ENCODE assay signal across 21 cellular contexts in genomic region chr6:43231053-43231452, GRCh38. TPM values are rescaled to one million over a fixed set of nuclear protein-coding genes. Genes with fewer than 3 reads are reported as not detected.
DNase-seq lines count a peak whose midpoint lies in the region; ATAC-seq and TF ChIP-seq lines count a peak whose summit lies in the region.
"Had no signal": no experiment of that assay in that cellular context is flagged by ENCODE, and none has a peak within 500 bp of the region (broad histone marks: within the 10 kb centered on the region; RNA-seq: fewer than 3 reads in every experiment).

No MANE protein-coding gene starts in this region.

- TF ChIP-seq CTCF in type B pancreatic cell (conservative IDR thresholded peaks at IDR 0.05), result no peak

- DNase-seq in activated naive CD8-positive, alpha-beta T cell treated with anti-CD3 and anti-CD28 coated beads, Interleukin-2, amount 10 ng/mL, durations not matched to agents 7 days and 5 days, result peak; percentile 2
- no peak for DNase-seq in activated naive CD8-positive, alpha-beta T cell treated with anti-CD3 and anti-CD28 coated beads, Interleukin-2, amount 50 U/mL, for 24 hours
- peak; percentile 58 for DNase-seq in MV-4-11 (lab: John Stamatoyannopoulos, UW)
- no peak for DNase-seq in central memory CD8-positive, alpha-beta T cell (ENCODE audit: low spot score in 2 of 2)
- DNase-seq in type B pancreatic cell (ENCODE audit: extremely low spot score, unreplicated experiment), result no peak
- DNase-seq: C1 segment of cervical spinal cord, COR-L47, DMS 273 treated with DMSO at 0.1 percent for 48 hours, DND-41, KBM-7, NCI-H1417, NCI-H187, NCI-H2107, NCI-H2227 treated with DMSO at 0.1 percent for 48 hours, NCI-H524, SHP77 had no signal

- no peak for ATAC-seq in activated naive CD8-positive, alpha-beta T cell treated with anti-CD3 and anti-CD28 coated beads, Interleukin-2, amount 10 ng/mL, durations not matched to agents 7 days and 5 days (ENCODE audit: low read depth)
- ATAC-seq in activated naive CD8-positive, alpha-beta T cell treated with anti-CD3 and anti-CD28 coated beads, Interleukin-2, amount 50 U/mL, for 24 hours, result no peak
- ATAC-seq in central memory CD8-positive, alpha-beta T cell (replicated peaks; ENCODE audit: extremely low read depth, poor library complexity, severe bottlenecking), result no peak
- ATAC-seq in GM21367 (IDR thresholded peaks at IDR 0.05; ENCODE audit: unreplicated experiment) (no peak), GM21528 (IDR thresholded peaks at IDR 0.05; ENCODE audit: low FRiP score, unreplicated experiment) (no peak)
- ATAC-seq: GM23338 had no signal

- no peak overlapping the region for H3K27ac Mint-ChIP-seq in activated naive CD8-positive, alpha-beta T cell treated with anti-CD3 and anti-CD28 coated beads, Interleukin-2, amount 10 ng/mL, durations not matched to agents 7 days and 5 days
- H3K27ac Mint-ChIP-seq in activated naive CD8-positive, alpha-beta T cell treated with anti-CD3 and anti-CD28 coated beads, Interleukin-2, amount 50 U/mL, for 24 hours, result no peak overlapping the region
- peak overlapping the region; percentile 10 for H3K27ac Mint-ChIP-seq in central memory CD8-positive, alpha-beta T cell (ENCODE audit: low read depth)
- H3K27ac Mint-ChIP-seq in type B pancreatic cell, result no peak overlapping the region
- H3K27ac Mint-ChIP-seq: GM23338 had no signal

- no peaks in the 10 kb centered on the region for H3K9me3 Mint-ChIP-seq in activated naive CD8-positive, alpha-beta T cell treated with anti-CD3 and anti-CD28 coated beads, Interleukin-2, amount 10 ng/mL, durations not matched to agents 7 days and 5 days
- H3K9me3 Mint-ChIP-seq in activated naive CD8-positive, alpha-beta T cell treated with anti-CD3 and anti-CD28 coated beads, Interleukin-2, amount 50 U/mL, for 24 hours, result no peaks in the 10 kb centered on the region
- H3K9me3 Mint-ChIP-seq in central memory CD8-positive, alpha-beta T cell, result no peaks in the 10 kb centered on the region
- no peaks in the 10 kb centered on the region for H3K9me3 Mint-ChIP-seq in type B pancreatic cell
- H3K9me3 Mint-ChIP-seq: GM23338 had no signal

- POLR2A ChIA-PET in activated naive CD8-positive, alpha-beta T cell treated with anti-CD3 and anti-CD28 coated beads, Interleukin-2, amount 10 ng/mL, durations not matched to agents 7 days and 5 days (lab: Charles Lee), result interaction anchor here (2.2 kb wide), 1 partner anchor 16 kb away, joined by 8 read pairs; no protein-coding TSS in a partner anchor

- peaks cover 17% of the 10 kb centered on the region for H3K27me3 Mint-ChIP-seq in activated naive CD8-positive, alpha-beta T cell treated with anti-CD3 and anti-CD28 coated beads, Interleukin-2, amount 10 ng/mL, durations not matched to agents 7 days and 5 days
- H3K27me3 Mint-ChIP-seq in activated naive CD8-positive, alpha-beta T cell treated with anti-CD3 and anti-CD28 coated beads, Interleukin-2, amount 50 U/mL, for 24 hours, result peaks cover 3% of the 10 kb centered on the region
- H3K27me3 Mint-ChIP-seq in central memory CD8-positive, alpha-beta T cell, result peaks cover 32% of the 10 kb centered on the region
- peaks cover 24% of the 10 kb centered on the region for H3K27me3 Mint-ChIP-seq in type B pancreatic cell

- H3K4me3 Mint-ChIP-seq in activated naive CD8-positive, alpha-beta T cell treated with anti-CD3 and anti-CD28 coated beads, Interleukin-2, amount 10 ng/mL, durations not matched to agents 7 days and 5 days, result no peak overlapping the region
- H3K4me3 Mint-ChIP-seq in activated naive CD8-positive, alpha-beta T cell treated with anti-CD3 and anti-CD28 coated beads, Interleukin-2, amount 50 U/mL, for 24 hours, result no peak overlapping the region
- H3K4me3 Mint-ChIP-seq in central memory CD8-positive, alpha-beta T cell, result no peak overlapping the region
- peak overlapping the region; percentile 33 for H3K4me3 Mint-ChIP-seq in type B pancreatic cell
- H3K4me3 Mint-ChIP-seq: GM23338 had no signal

- peaks cover 20% of the 10 kb centered on the region for H3K4me1 Mint-ChIP-seq in activated naive CD8-positive, alpha-beta T cell treated with anti-CD3 and anti-CD28 coated beads, Interleukin-2, amount 10 ng/mL, durations not matched to agents 7 days and 5 days
- H3K4me1 Mint-ChIP-seq in activated naive CD8-positive, alpha-beta T cell treated with anti-CD3 and anti-CD28 coated beads, Interleukin-2, amount 50 U/mL, for 24 hours, result peaks cover 29% of the 10 kb centered on the region
- H3K4me1 Mint-ChIP-seq in central memory CD8-positive, alpha-beta T cell, result peaks cover 21% of the 10 kb centered on the region
- no peaks in the 10 kb centered on the region for H3K4me1 Mint-ChIP-seq in type B pancreatic cell (ENCODE audit: unreplicated experiment)

- H3K36me3 Mint-ChIP-seq in activated naive CD8-positive, alpha-beta T cell treated with anti-CD3 and anti-CD28 coated beads, Interleukin-2, amount 10 ng/mL, durations not matched to agents 7 days and 5 days, result peaks cover 4% of the 10 kb centered on the region
- peaks cover 12% of the 10 kb centered on the region for H3K36me3 Mint-ChIP-seq in activated naive CD8-positive, alpha-beta T cell treated with anti-CD3 and anti-CD28 coated beads, Interleukin-2, amount 50 U/mL, for 24 hours (ENCODE audit: low read depth)
- peaks cover 11% of the 10 kb centered on the region for H3K36me3 Mint-ChIP-seq in central memory CD8-positive, alpha-beta T cell (ENCODE audit: insufficient read depth)
- no peaks in the 10 kb centered on the region for H3K36me3 Mint-ChIP-seq in type B pancreatic cell

RNA-seq across cellular contexts. Expression of gene DNPH1, which starts 1.8 kb away (rescaled TPM):
- 10 to 100 TPM; 42.2 to 43.7 TPM for total RNA-seq in activated naive CD8-positive, alpha-beta T cell treated with anti-CD3 and anti-CD28 coated beads, Interleukin-2, amount 10 ng/mL, durations not matched to agents 7 days and 5 days
- 47.8 and 52.3 TPM in 2 replicates for total RNA-seq in type B pancreatic cell (ENCODE audit: low replicate concordance)

RNA-seq across cellular contexts. Expression of gene TTBK1, which starts 12.2 kb away (rescaled TPM):
- not detected for total RNA-seq in activated naive CD8-positive, alpha-beta T cell treated with anti-CD3 and anti-CD28 coated beads, Interleukin-2, amount 10 ng/mL, durations not matched to agents 7 days and 5 days
- 0.93 and 1.7 TPM in 2 replicates for total RNA-seq in type B pancreatic cell (ENCODE audit: low replicate concordance)
- total RNA-seq: G401, RPMI7951 had no signal

RNA-seq across cellular contexts. Expression of gene CUL9, which starts 49.1 kb away (rescaled TPM):
- total RNA-seq in activated naive CD8-positive, alpha-beta T cell treated with anti-CD3 and anti-CD28 coated beads, Interleukin-2, amount 10 ng/mL, durations not matched to agents 7 days and 5 days, result 10 to 100 TPM; 75.1 to 80.8 TPM
- total RNA-seq in type B pancreatic cell (ENCODE audit: low replicate concordance), result 29.5 and 49.5 TPM in 2 replicates

RNA-seq across cellular contexts. Expression of gene SRF, which starts 60.0 kb away (rescaled TPM):
- 10 to 100 TPM; 34.4 to 36.0 TPM for total RNA-seq in activated naive CD8-positive, alpha-beta T cell treated with anti-CD3 and anti-CD28 coated beads, Interleukin-2, amount 10 ng/mL, durations not matched to agents 7 days and 5 days
- total RNA-seq in type B pancreatic cell (ENCODE audit: low replicate concordance), result 35.2 and 38.2 TPM in 2 replicates

Comparison
In these comparisons a context has a peak if more than half of its experiments do, and no peak if none do; other contexts are left out.
1. DNase-seq: peak in activated naive CD8-positive, alpha-beta T cell treated with anti-CD3 and anti-CD28 coated beads, Interleukin-2, amount 10 ng/mL, durations not matched to agents 7 days and 5 days (single experiment) and MV-4-11 (single experiment); none in activated naive CD8-positive, alpha-beta T cell treated with anti-CD3 and anti-CD28 coated beads, Interleukin-2, amount 50 U/mL, for 24 hours (single experiment), central memory CD8-positive, alpha-beta T cell (0 of 2) and type B pancreatic cell (single experiment).